Comparison of ENCODE assay signal across 27 cellular contexts in the genomic region with DNA sequence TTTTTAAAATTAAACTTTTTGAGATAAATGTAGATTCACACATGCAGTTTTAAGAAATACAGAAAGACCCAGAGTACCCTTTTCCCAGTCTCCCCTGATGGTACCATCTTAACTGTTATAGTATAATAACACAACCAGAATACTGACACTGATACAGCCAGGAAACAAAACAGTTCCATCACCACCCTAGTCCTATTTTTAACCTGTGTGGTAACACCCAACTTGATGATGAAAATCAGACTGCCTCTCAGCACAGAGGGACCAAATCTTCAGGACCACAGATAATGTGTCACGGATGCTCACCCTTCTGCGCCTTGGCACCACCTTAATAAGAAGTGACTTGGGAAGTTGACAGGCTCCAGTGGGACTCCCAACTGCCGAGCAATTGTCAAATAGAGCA. TPM values are rescaled to one million over a fixed set of nuclear protein-coding genes. Genes with fewer than 3 reads are reported as not detected.
DNase-seq lines count a peak whose midpoint lies in the region; ATAC-seq and TF ChIP-seq lines count a peak whose summit lies in the region.
"Had no signal": no experiment of that assay in that cellular context is flagged by ENCODE, and none has a peak within 500 bp of the region (broad histone marks: within the 10 kb centered on the region; RNA-seq: fewer than 3 reads in every experiment).

No MANE protein-coding gene starts in this region.

- no peaks in the 10 kb centered on the region for H3K9me3 ChIP-seq in heart left ventricle
- H3K9me3 ChIP-seq: A549, Caco-2, SJCRH30 had no signal

- no peak overlapping the region for H3K4me2 ChIP-seq in GM23338

- H3K36me3 ChIP-seq in heart left ventricle, result peaks cover 0 to 100% (median 95%) of the 10 kb centered on the region in 9 donors
- peaks cover 66% of the 10 kb centered on the region for H3K36me3 ChIP-seq in GM23338 (ENCODE audit: insufficient read depth)

- H3K27ac Mint-ChIP-seq in GM23338 (no peak overlapping the region), neural crest cell (ENCODE audit: unreplicated experiment) (peak overlapping the region; percentile 31), immature natural killer cell (peak overlapping the region in 1 of 6 donors; percentile 24)
- peak overlapping the region; percentile 41 for H3K27ac Mint-ChIP-seq in activated T-helper 17 cell treated with anti-CD3 and anti-CD28 coated beads, Interleukin-2, amount 50 U/mL, for 72 hours
- H3K27ac Mint-ChIP-seq: CD8-positive, alpha-beta T cell had no signal

- H3K27me3 Mint-ChIP-seq in GM23338 (ENCODE audit: insufficient read depth, low read depth, poor library complexity) (no peaks in the 10 kb centered on the region), neural crest cell (ENCODE audit: low read depth) (no peaks in the 10 kb centered on the region), immature natural killer cell (ENCODE audit: low read depth in 3 of 3) (no peaks in the 10 kb centered on the region)
- no peaks in the 10 kb centered on the region for H3K27me3 Mint-ChIP-seq in activated T-helper 17 cell treated with anti-CD3 and anti-CD28 coated beads, Interleukin-2, amount 50 U/mL, for 72 hours
- H3K27me3 Mint-ChIP-seq: IgD-negative memory B cell had no signal

- peaks cover 20% of the 10 kb centered on the region for H4K20me1 ChIP-seq in GM23338 (replicated peaks; ENCODE audit: insufficient read depth)

- TF ChIP-seq CTCF in heart left ventricle (IDR thresholded peaks at IDR 0.05), result no peak
- TF ChIP-seq CTCF in GM23338 (conservative IDR thresholded peaks at IDR 0.05; ENCODE audit: low read depth in 2 of 2), result no peak
- TF ChIP-seq CTCF in neural crest cell (conservative IDR thresholded peaks at IDR 0.05), result no peak

- H3K4me1 Mint-ChIP-seq in GM23338 (no peaks in the 10 kb centered on the region), neural crest cell (peaks cover 6% of the 10 kb centered on the region), immature natural killer cell (no peaks in the 10 kb centered on the region)
- peaks cover 6% of the 10 kb centered on the region for H3K4me1 Mint-ChIP-seq in activated T-helper 17 cell treated with anti-CD3 and anti-CD28 coated beads, Interleukin-2, amount 50 U/mL, for 72 hours

- no peaks in the 10 kb centered on the region for H3F3A ChIP-seq in GM23338 (replicated peaks; ENCODE audit: low read depth)

- H3K27me3 ChIP-seq in heart left ventricle (no peaks in the 10 kb centered on the region), GM23338 (ENCODE audit: insufficient read depth) (no peaks in the 10 kb centered on the region)
- H3K27me3 ChIP-seq: SJCRH30 had no signal

- H3K4me3 Mint-ChIP-seq in GM23338, result no peak overlapping the region
- H3K4me3 Mint-ChIP-seq in activated T-helper 17 cell treated with anti-CD3 and anti-CD28 coated beads, Interleukin-2, amount 50 U/mL, for 72 hours, result no peak overlapping the region
- no peak overlapping the region for H3K4me3 Mint-ChIP-seq in neural crest cell
- no peak overlapping the region for H3K4me3 Mint-ChIP-seq in immature natural killer cell
- H3K4me3 Mint-ChIP-seq: CD8-positive, alpha-beta T cell; IgD-negative memory B cell had no signal

- H3K9me3 Mint-ChIP-seq in GM23338 (no peaks in the 10 kb centered on the region), neural crest cell (no peaks in the 10 kb centered on the region), immature natural killer cell (no peaks in the 10 kb centered on the region)
- no peaks in the 10 kb centered on the region for H3K9me3 Mint-ChIP-seq in activated T-helper 17 cell treated with anti-CD3 and anti-CD28 coated beads, Interleukin-2, amount 50 U/mL, for 72 hours
- H3K9me3 Mint-ChIP-seq: CD8-positive, alpha-beta T cell; IgD-negative memory B cell had no signal

- ATAC-seq in heart left ventricle, result peak in 3 of 4 donors; percentile 64 to 74 (median 69)
- ATAC-seq in Right ventricle myocardium inferior, result no peak
- ATAC-seq in GM23338, result no peak
- ATAC-seq in activated T-helper 17 cell treated with anti-CD3 and anti-CD28 coated beads, Interleukin-2, amount 50 U/mL, for 72 hours (replicated peaks), result no peak
- ATAC-seq: A549; CD8-positive, alpha-beta T cell; Panc1; SK-N-SH treated with all-trans-retinoic acid at 6 μM for 48 hours had no signal

- WGBS in heart left ventricle, 4 donors, result 69 to 83% (median 75%) methylated on average over 3 of the region's 3 CpGs

- no peaks in the 10 kb centered on the region for H3K9me2 ChIP-seq in GM23338 (ENCODE audit: insufficient read depth)

- peaks cover 10% of the 10 kb centered on the region; the same call in 1 of the 2 replicates for H3K79me2 ChIP-seq in GM23338 (replicated peaks; ENCODE audit: insufficient read depth)

- H3K36me3 Mint-ChIP-seq in GM23338 (ENCODE audit: low read depth), result peaks cover 80% of the 10 kb centered on the region
- peaks cover 98% of the 10 kb centered on the region for H3K36me3 Mint-ChIP-seq in activated T-helper 17 cell treated with anti-CD3 and anti-CD28 coated beads, Interleukin-2, amount 50 U/mL, for 72 hours (ENCODE audit: low read depth)
- peaks cover 25% of the 10 kb centered on the region for H3K36me3 Mint-ChIP-seq in neural crest cell (ENCODE audit: low read depth)
- H3K36me3 Mint-ChIP-seq in immature natural killer cell, result peaks cover 33 to 60% (median 36%) of the 10 kb centered on the region in 3 donors

- H2AFZ ChIP-seq in GM23338, result no peak overlapping the region

- no peak overlapping the region for H3K4me3 ChIP-seq in heart left ventricle
- no peak overlapping the region for H3K4me3 ChIP-seq in GM23338
- H3K4me3 ChIP-seq: A549, SJCRH30 had no signal

- intact Hi-C loops in heart left ventricle (cut with DNase I) (no loop called here), Right ventricle myocardium inferior (cut with DNase I) (no loop called here)

- DNase-seq in heart left ventricle, result no peak
- DNase-seq in Right ventricle myocardium inferior (ENCODE audit: missing footprints), result no peak
- no peak for DNase-seq in GM23338 (ENCODE audit: low spot score)
- no peak for DNase-seq in neural crest cell (ENCODE audit: low read depth, low spot score)
- DNase-seq in immature natural killer cell, result no peak
- DNase-seq in Ammon's horn (ENCODE audit: low spot score), result no peak
- no peak for DNase-seq in RPMI8226
- DNase-seq: AML-193; Caco-2; CD8-positive, alpha-beta T cell; HCEC 1CT; Karpas-422; NCI-H1092; NCI-H1417 treated with DMSO at 0.1 percent for 48 hours; NCI-H1694 treated with DMSO at 0.1 percent for 48 hours; NCI-H2081; NCI-H2171; NCI-H226; NCI-H510A; NCI-H69; SJCRH30 had no signal

- TF ChIP-seq POLR2A in heart left ventricle (IDR thresholded peaks at IDR 0.05), result no peak

- H3K4me1 ChIP-seq in heart left ventricle (peaks cover 0 to 5% (median 0%) of the 10 kb centered on the region in 12 donors), GM23338 (ENCODE audit: insufficient read depth) (no peaks in the 10 kb centered on the region)
- H3K4me1 ChIP-seq: Caco-2, SJCRH30 had no signal

- H3K27ac ChIP-seq in heart left ventricle (no peak overlapping the region), GM23338 (ENCODE audit: low read depth) (peak overlapping the region; percentile 60; the same call in 1 of the 2 replicates)
- H3K27ac ChIP-seq: A549, C4-2B, SJCRH30 had no signal

TF ChIP-seq in GM23338, 12 proteins besides CTCF, POLR2A, EP300 and RAD21 (continues in another document):
- no peak for TF ChIP-seq ETS1 (IDR thresholded peaks at IDR 0.05)
- TF ChIP-seq JUNB (IDR thresholded peaks at IDR 0.05; ENCODE audit: unreplicated experiment), result no peak
- TF ChIP-seq NANOG (IDR thresholded peaks at IDR 0.05; ENCODE audit: borderline replicate concordance), result no peak
- no peak for TF ChIP-seq POLR2AphosphoS5 (IDR thresholded peaks at IDR 0.05; ENCODE audit: low read depth)
- no peak for TF ChIP-seq STAT1 (IDR thresholded peaks at IDR 0.05; ENCODE audit: unreplicated experiment)
- TF ChIP-seq ZNF331 (CRISPR knock-in tag; IDR thresholded peaks at IDR 0.05; ENCODE audit: low read depth), result no peak

RNA-seq across cellular contexts. Expression of gene FBXO21, which starts 18.1 kb away (rescaled TPM):
- 10 to 100 TPM; 32.6 to 82.4 (median 51.3) TPM for total RNA-seq in heart left ventricle
- 10 to 100 TPM; 10.9 to 23.9 TPM for polyA plus RNA-seq in heart left ventricle
- total RNA-seq in Right ventricle myocardium inferior, result 35.2 TPM
- 84.2 and 126 TPM in 2 replicates for total RNA-seq in GM23338 (2014; rRNA removed; shearing (Covaris generic))
- 46.3 and 46.4 TPM in 2 replicates for polyA plus RNA-seq in GM23338 (2016; fragmentation: Nextera tagmentation; extraction: Ambion mirVana)
- 10 to 100 TPM; 30.1 to 33.9 TPM for total RNA-seq in activated T-helper 17 cell treated with anti-CD3 and anti-CD28 coated beads, Interleukin-2, amount 50 U/mL, for 72 hours
- total RNA-seq in neural crest cell, result 60.3 and 69.2 TPM in 2 replicates
- 10 to 100 TPM; 32.2 to 52.7 (median 49.2) TPM for polyA plus RNA-seq in immature natural killer cell

Comparison
In these comparisons a context has a peak if more than half of its experiments do, and no peak if none do; other contexts are left out.
1. ATAC-seq: peak in heart left ventricle (3 of 4); none in Right ventricle myocardium inferior (single experiment), GM23338 (single experiment) and activated T-helper 17 cell treated with anti-CD3 and anti-CD28 coated beads, Interleukin-2, amount 50 U/mL, for 72 hours (single experiment).